ENCODE assay signal across 9 cellular contexts in the genomic region with DNA sequence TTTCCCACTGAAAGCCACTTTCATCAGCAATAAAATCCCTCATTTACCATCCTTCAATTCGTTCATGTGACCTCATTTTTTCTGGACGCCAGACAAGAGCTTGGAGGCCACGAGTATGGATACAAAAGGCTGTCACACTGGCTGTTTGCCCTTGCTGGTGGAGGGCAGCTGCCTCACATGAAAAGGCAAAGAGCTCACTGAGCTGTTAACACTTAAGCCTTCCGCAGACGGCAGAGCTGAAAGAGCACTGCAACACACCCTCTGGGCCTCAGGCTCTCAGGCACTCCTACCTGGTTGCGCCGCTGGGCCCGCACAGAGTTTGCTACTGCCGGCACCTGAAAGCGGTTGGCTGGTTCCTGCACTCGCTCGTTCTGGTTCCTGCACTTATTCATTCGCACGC.
DNase-seq lines count a peak whose midpoint lies in the region; ATAC-seq and TF ChIP-seq lines count a peak whose summit lies in the region.
"Had no signal": no experiment of that assay in that cellular context is flagged by ENCODE, and none has a peak within 500 bp of the region (broad histone marks: within the 10 kb centered on the region; RNA-seq: fewer than 3 reads in every experiment).

No MANE protein-coding gene starts in this region.

- in situ Hi-C loops in GM13976 (cut with MboI; ENCODE audit: low sequenced_read_pairs, unreplicated experiment): no loop called here

- ATAC-seq in esophagus mucosa (peak; percentile 98), GM21390 (IDR thresholded peaks at IDR 0.05; ENCODE audit: unreplicated experiment) (no peak)

- TF ChIP-seq CTCF in GM13976 (IDR thresholded peaks at IDR 0.05; ENCODE audit: borderline replicate concordance, control extremely low read depth, extremely low read depth, insufficient read depth, missing control alignments): no peak

- peak in 12 of 14 donors; percentile 5 to 66 (median 46) for DNase-seq in C1 segment of cervical spinal cord (lab: John Stamatoyannopoulos, UW)
- DNase-seq in NCI-H2196 (lab: John Stamatoyannopoulos, UW; ENCODE audit: unreplicated experiment): peak; percentile 87
- DNase-seq in midbrain (lab: John Stamatoyannopoulos, UW): peak; percentile 72
- DNase-seq in UCSD-AML1 (lab: John Stamatoyannopoulos, UW; ENCODE audit: unreplicated experiment): no peak
- no peak for DNase-seq in NCI-H1930 (lab: John Stamatoyannopoulos, UW)
- DNase-seq in GM13976 (ENCODE audit: low spot score): no peak
- DNase-seq: WERI-Rb-1 had no signal

Comparison
In these comparisons a context has a peak if more than half of its experiments do, and no peak if none do; other contexts are left out.
1. DNase-seq: peak in C1 segment of cervical spinal cord (12 of 14), NCI-H2196 (single experiment) and midbrain (single experiment); none in UCSD-AML1 (single experiment), NCI-H1930 (0 of 2) and GM13976 (single experiment).